ENCODE assay signal across 18 cellular contexts in genomic region chr20:63588641-63589041, GRCh38. TPM values are rescaled to one million over a fixed set of nuclear protein-coding genes. Genes with fewer than 3 reads are reported as not detected.
"Had no signal": no experiment of that assay in that cellular context is flagged by ENCODE, and none has a peak within 500 bp of the region (broad histone marks: within the 10 kb centered on the region; RNA-seq: fewer than 3 reads in every experiment).

No MANE protein-coding gene starts in this region.

- H3K27ac ChIP-seq: esophagus muscularis mucosa, hepatocyte, left lung, ovary, sigmoid colon had no signal

- H3K9me3 ChIP-seq: esophagus muscularis mucosa, left lung, ovary, sigmoid colon, spleen had no signal

- DNase-seq: activated CD4-positive, alpha-beta T cell treated with anti-CD3 and anti-CD28 coated beads, Interleukin-2, amount 50 U/mL, for 1 hour; activated CD8-positive, alpha-beta memory T cell treated with anti-CD3 and anti-CD28 coated beads for 24 hours; activated naive CD4-positive, alpha-beta T cell; activated naive CD8-positive, alpha-beta T cell treated with anti-CD3 and anti-CD28 coated beads, Interleukin-2, amount 10 ng/mL, durations not matched to agents 7 days and 5 days; ovary; sigmoid colon; spleen; T-helper 9 cell had no signal

- ATAC-seq: activated CD4-positive, CD25-positive, alpha-beta regulatory T cell treated with anti-CD3 and anti-CD28 coated beads, Interleukin-2, amount 50 U/mL, for 24 hours; left lung had no signal

- H2AFZ ChIP-seq: hepatocyte had no signal

- H3K4me1 ChIP-seq: left lung, sigmoid colon had no signal

- H3K4me3 ChIP-seq: esophagus muscularis mucosa, hepatocyte, left lung, ovary, sigmoid colon, spleen had no signal

- H3K79me2 ChIP-seq: hepatocyte had no signal

- H3K36me3 ChIP-seq: ovary had no signal

- H3K9me3 Mint-ChIP-seq: activated naive CD8-positive, alpha-beta T cell treated with anti-CD3 and anti-CD28 coated beads, Interleukin-2, amount 10 ng/mL, durations not matched to agents 7 days and 5 days; activated T-helper 1 cell treated with anti-CD3 and anti-CD28 coated beads, Interleukin-12 subunit alpha, Interleukin-12 subunit beta, Interleukin-2, Interleukin-4 antibody, amounts not matched to agents 30 ng/mL and 10 ng/mL and 1 ng/mL, durations not matched to agents 14 hours and 24 hours and 36 hours; memory B cell; T-cell had no signal

- H3K27me3 Mint-ChIP-seq: activated naive CD8-positive, alpha-beta T cell treated with anti-CD3 and anti-CD28 coated beads, Interleukin-2, amount 10 ng/mL, durations not matched to agents 7 days and 5 days; memory B cell; T-cell had no signal

- H3K4me1 Mint-ChIP-seq: memory B cell had no signal

- H3K4me3 Mint-ChIP-seq: activated naive CD8-positive, alpha-beta T cell treated with anti-CD3 and anti-CD28 coated beads, Interleukin-2, amount 10 ng/mL, durations not matched to agents 7 days and 5 days; activated T-helper 1 cell treated with anti-CD3 and anti-CD28 coated beads, Interleukin-12 subunit alpha, Interleukin-12 subunit beta, Interleukin-2, Interleukin-4 antibody, amounts not matched to agents 30 ng/mL and 10 ng/mL and 1 ng/mL, durations not matched to agents 14 hours and 24 hours and 36 hours; memory B cell had no signal

- H3K27ac Mint-ChIP-seq: activated naive CD8-positive, alpha-beta T cell treated with anti-CD3 and anti-CD28 coated beads, Interleukin-2, amount 10 ng/mL, durations not matched to agents 7 days and 5 days; activated T-helper 1 cell treated with anti-CD3 and anti-CD28 coated beads, Interleukin-12 subunit alpha, Interleukin-12 subunit beta, Interleukin-2, Interleukin-4 antibody, amounts not matched to agents 30 ng/mL and 10 ng/mL and 1 ng/mL, durations not matched to agents 14 hours and 24 hours and 36 hours; memory B cell had no signal

- H3K27me3 ChIP-seq: esophagus muscularis mucosa, hepatocyte, left lung, ovary, sigmoid colon, spleen had no signal

- H3K4me2 ChIP-seq: hepatocyte had no signal

RNA-seq across cellular contexts. Expression of gene SRMS, which starts 41.1 kb away (rescaled TPM):
- total RNA-seq: activated naive CD8-positive, alpha-beta T cell treated with anti-CD3 and anti-CD28 coated beads, Interleukin-2, amount 10 ng/mL, durations not matched to agents 7 days and 5 days; activated T-helper 1 cell treated with anti-CD3 and anti-CD28 coated beads, Interleukin-12 subunit alpha, Interleukin-12 subunit beta, Interleukin-2, Interleukin-4 antibody, amounts not matched to agents 30 ng/mL and 10 ng/mL and 1 ng/mL, durations not matched to agents 14 hours and 24 hours and 36 hours; esophagus muscularis mucosa; glomerular endothelial cell; hepatocyte; left lung; ovary; sigmoid colon; T-cell had no signal
- polyA plus RNA-seq: hepatocyte, neural cell, ovary, urinary bladder had no signal

RNA-seq across cellular contexts. Expression of gene PTK6, which starts 51.5 kb away (rescaled TPM):
- total RNA-seq: glomerular endothelial cell had no signal
- polyA plus RNA-seq: neural cell had no signal
